22 cellular contexts compared by ENCODE assay signal in genomic region chr4:30844861-30845582, GRCh38.
"Had no signal": no experiment of that assay in that cellular context is flagged by ENCODE, and none has a peak within 500 bp of the region (broad histone marks: within the 10 kb centered on the region; RNA-seq: fewer than 3 reads in every experiment).

No MANE protein-coding gene starts in this region.

- H3K36me3 Mint-ChIP-seq: activated naive CD4-positive, alpha-beta T cell treated with anti-CD3 and anti-CD28 coated beads, Interleukin-2, amount 10 ng/mL, durations not matched to agents 7 days and 5 days; activated naive CD8-positive, alpha-beta T cell treated with anti-CD3 and anti-CD28 coated beads for 36 hours had no signal

- DNase-seq: activated CD4-positive, alpha-beta memory T cell treated with anti-CD3 and anti-CD28 coated beads, Interleukin-2, amount 10 ng/mL, durations not matched to agents 7 days and 5 days; activated CD4-positive, alpha-beta T cell treated with anti-CD3 and anti-CD28 coated beads for 36 hours; activated CD4-positive, alpha-beta T cell treated with anti-CD3 and anti-CD28 coated beads, Interleukin-2, amount 50 U/mL, for 1 hour; activated gamma-delta T cell treated with Interleukin-2 at 50 U/mL for 16 hours; activated naive CD4-positive, alpha-beta T cell treated with anti-CD3 and anti-CD28 coated beads, Interleukin-2, amount 10 ng/mL, durations not matched to agents 7 days and 5 days; activated naive CD8-positive, alpha-beta T cell treated with anti-CD3 and anti-CD28 coated beads for 36 hours; activated T-cell treated with anti-CD3 and anti-CD28 coated beads, Interleukin-2, amount 50 U/mL, for 72 hours; anterior cingulate cortex; caudate nucleus; MG63; NCI-H1105 treated with DMSO at 0.1 percent for 48 hours; NCI-H1436 treated with DMSO at 0.1 percent for 48 hours; NCI-H187; NCI-H2081; NCI-H510A treated with DMSO at 0.1 percent for 48 hours; NCI-H69; Peyer's patch; SHP77; T-helper 1 cell; WERI-Rb-1 had no signal

- H3K9me3 ChIP-seq: MG63, Peyer's patch had no signal

- H3K27me3 Mint-ChIP-seq: activated CD4-positive, alpha-beta memory T cell treated with anti-CD3 and anti-CD28 coated beads, Interleukin-2, amount 10 ng/mL, durations not matched to agents 7 days and 5 days; activated CD4-positive, alpha-beta T cell treated with anti-CD3 and anti-CD28 coated beads for 36 hours; activated naive CD4-positive, alpha-beta T cell treated with anti-CD3 and anti-CD28 coated beads, Interleukin-2, amount 10 ng/mL, durations not matched to agents 7 days and 5 days; activated naive CD8-positive, alpha-beta T cell treated with anti-CD3 and anti-CD28 coated beads for 36 hours had no signal

- H3K27ac Mint-ChIP-seq: activated CD4-positive, alpha-beta memory T cell treated with anti-CD3 and anti-CD28 coated beads, Interleukin-2, amount 10 ng/mL, durations not matched to agents 7 days and 5 days; activated CD4-positive, alpha-beta T cell treated with anti-CD3 and anti-CD28 coated beads for 36 hours; activated naive CD4-positive, alpha-beta T cell treated with anti-CD3 and anti-CD28 coated beads, Interleukin-2, amount 10 ng/mL, durations not matched to agents 7 days and 5 days; activated naive CD8-positive, alpha-beta T cell treated with anti-CD3 and anti-CD28 coated beads for 36 hours; activated T-cell treated with anti-CD3 and anti-CD28 coated beads, Interleukin-2, amount 50 U/mL, for 72 hours; activated T-helper 2 cell treated with anti-CD3 and anti-CD28 coated beads, Interferon-gamma antibody, Interleukin-2, Interleukin-4, amounts not matched to agents 10 μg/mL and 5 μg/mL and 100 μg/mL, durations not matched to agents 14 hours and 24 hours and 36 hours had no signal

- H3K9me3 Mint-ChIP-seq: activated naive CD4-positive, alpha-beta T cell treated with anti-CD3 and anti-CD28 coated beads, Interleukin-2, amount 10 ng/mL, durations not matched to agents 7 days and 5 days had no signal

- H3K4me1 ChIP-seq: Peyer's patch had no signal

- H3K27ac ChIP-seq: Peyer's patch, RWPE1, WERI-Rb-1 had no signal

- ATAC-seq: activated CD4-positive, alpha-beta T cell treated with anti-CD3 and anti-CD28 coated beads for 36 hours; activated T-cell treated with anti-CD3 and anti-CD28 coated beads, Interleukin-2, amount 50 U/mL, for 72 hours had no signal

- H3K36me3 ChIP-seq: MG63, Peyer's patch, WERI-Rb-1 had no signal

- H3K27me3 ChIP-seq: MG63, Peyer's patch had no signal

- H3K4me1 Mint-ChIP-seq: activated CD4-positive, alpha-beta memory T cell treated with anti-CD3 and anti-CD28 coated beads, Interleukin-2, amount 10 ng/mL, durations not matched to agents 7 days and 5 days; activated CD4-positive, alpha-beta T cell treated with anti-CD3 and anti-CD28 coated beads for 36 hours; activated naive CD4-positive, alpha-beta T cell treated with anti-CD3 and anti-CD28 coated beads, Interleukin-2, amount 10 ng/mL, durations not matched to agents 7 days and 5 days; activated naive CD8-positive, alpha-beta T cell treated with anti-CD3 and anti-CD28 coated beads for 36 hours had no signal

- H3K4me3 Mint-ChIP-seq: activated CD4-positive, alpha-beta memory T cell treated with anti-CD3 and anti-CD28 coated beads, Interleukin-2, amount 10 ng/mL, durations not matched to agents 7 days and 5 days; activated CD4-positive, alpha-beta T cell treated with anti-CD3 and anti-CD28 coated beads for 36 hours; activated naive CD4-positive, alpha-beta T cell treated with anti-CD3 and anti-CD28 coated beads, Interleukin-2, amount 10 ng/mL, durations not matched to agents 7 days and 5 days; activated naive CD8-positive, alpha-beta T cell treated with anti-CD3 and anti-CD28 coated beads for 36 hours; activated T-cell treated with anti-CD3 and anti-CD28 coated beads, Interleukin-2, amount 50 U/mL, for 72 hours had no signal

- H3K4me3 ChIP-seq: MG63, Peyer's patch had no signal
